8 cellular contexts compared by ENCODE assay signal in the genomic region with DNA sequence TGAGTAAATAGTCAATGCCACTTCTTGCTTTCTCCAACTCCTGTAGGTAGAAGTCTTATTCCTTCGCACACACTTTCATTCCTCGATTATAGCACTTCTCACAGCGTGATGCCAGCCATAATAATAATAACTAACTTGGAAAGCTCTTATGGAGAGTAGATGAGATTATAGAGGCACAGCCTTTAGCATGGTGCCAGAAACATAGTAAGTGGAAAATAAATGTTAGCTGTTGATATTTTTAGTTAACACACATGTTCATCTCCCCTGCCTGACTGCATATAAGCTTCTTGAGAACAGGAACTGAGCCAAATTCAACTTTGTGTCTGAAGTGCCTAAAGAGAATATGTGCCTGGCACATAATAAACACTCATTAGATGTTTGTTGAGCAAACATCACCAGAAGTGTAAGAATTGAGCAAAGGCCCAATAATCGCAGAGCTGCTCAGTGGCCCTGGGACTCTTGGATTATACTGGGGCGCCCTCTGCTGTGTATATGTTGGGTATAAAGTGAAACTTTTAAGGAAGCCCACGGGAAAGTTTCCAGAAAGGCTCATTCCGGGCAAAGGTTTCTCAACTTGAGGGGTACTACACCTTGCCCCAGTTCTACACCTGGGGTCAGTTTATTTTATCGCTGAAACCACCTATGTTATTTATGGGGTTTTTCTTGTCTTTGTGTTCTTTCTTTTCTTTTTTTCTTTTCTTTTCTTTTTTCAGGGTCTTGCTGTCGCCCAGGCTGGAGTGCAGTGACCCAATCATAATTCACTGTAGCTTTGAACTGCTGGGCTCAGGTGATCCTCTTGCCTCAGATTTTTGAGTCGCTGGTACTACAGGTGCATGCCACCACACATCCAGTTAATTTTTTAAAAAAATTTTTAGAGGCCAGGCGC. TPM values are rescaled to one million over a fixed set of nuclear protein-coding genes. Genes with fewer than 3 reads are reported as not detected.
DNase-seq lines count a peak whose midpoint lies in the region; ATAC-seq and TF ChIP-seq lines count a peak whose summit lies in the region.

No MANE protein-coding gene starts in this region.

- H3K9me3 ChIP-seq in BE2C, result no peaks in the 10 kb centered on the region
- no peaks in the 10 kb centered on the region for H3K9me3 ChIP-seq in Peyer's patch
- no peaks in the 10 kb centered on the region for H3K9me3 ChIP-seq in transverse colon

- in situ Hi-C loops in KBM-7 (cut with MboI; ENCODE audit: low pct_unique_long_range_greater_than_20kb, low sequenced_read_pairs), result loop anchor here (25.0 kb wide), 1 partner anchor 102 kb away; a partner anchor contains a TSS
- in situ Hi-C loops in transverse colon (cut with MboI; ENCODE audit: low pct_ligation_motif_present in 1 of 4, low pct_unique_long_range_greater_than_20kb in 1 of 4, low sequenced_read_pairs in 3 of 4), result loop anchor here (5.0 to 25.0 kb wide), 3 partner anchors 102 to 135 kb away; a partner anchor contains a TSS

- no peak for TF ChIP-seq EP300 in transverse colon (IDR thresholded peaks at IDR 0.05; ENCODE audit: low read depth)

- peak; percentile 61 for ATAC-seq in GM19372 (IDR thresholded peaks at IDR 0.05; ENCODE audit: low read depth, unreplicated experiment)
- ATAC-seq in omental fat pad (ENCODE audit: low FRiP score), result peak; percentile 83

- DNase-seq in BE2C (peak; percentile 74), KBM-7 (peak; percentile 68), Peyer's patch (peak in 2 of 3 donors; percentile 55 to 82), fibroblast of pulmonary artery (ENCODE audit: low read depth) (peak; percentile 71), omental fat pad (ENCODE audit: low spot score) (peak; percentile 69), transverse colon (peak; percentile 68)
- DNase-seq in activated T-cell treated with anti-CD3 and anti-CD28 coated beads, Interleukin-2, amount 50 U/mL, for 48 hours, result peak; percentile 61 to 65

- TF ChIP-seq CTCF in BE2C (IDR thresholded peaks at IDR 0.05; ENCODE audit: low read depth, low read length) (peak; percentile 69), Peyer's patch (IDR thresholded peaks at IDR 0.05) (peak in 5 of 6 experiments; percentile 20 to 61 (median 55)), fibroblast of pulmonary artery (IDR thresholded peaks at IDR 0.05; ENCODE audit: low read length, missing control alignments) (peak; percentile 66), omental fat pad (IDR thresholded peaks at IDR 0.05) (peak in 1 of 3 donors; percentile 32), transverse colon (IDR thresholded peaks at IDR 0.05) (peak; percentile 58 to 62 (median 59))

- H3K36me3 ChIP-seq in BE2C, result no peaks in the 10 kb centered on the region
- no peaks in the 10 kb centered on the region for H3K36me3 ChIP-seq in Peyer's patch
- no peaks in the 10 kb centered on the region for H3K36me3 ChIP-seq in transverse colon

- H3K27me3 ChIP-seq in BE2C, result peaks cover 24% of the 10 kb centered on the region
- no peaks in the 10 kb centered on the region for H3K27me3 ChIP-seq in Peyer's patch
- peaks cover 29% of the 10 kb centered on the region for H3K27me3 ChIP-seq in transverse colon

- H3K27ac ChIP-seq in Peyer's patch, result no peak overlapping the region
- no peak overlapping the region for H3K27ac ChIP-seq in transverse colon

- H3K4me3 ChIP-seq in BE2C (ENCODE audit: low read depth, low read length), result no peak overlapping the region
- H3K4me3 ChIP-seq in Peyer's patch, result no peak overlapping the region
- no peak overlapping the region for H3K4me3 ChIP-seq in fibroblast of pulmonary artery (replicated peaks; ENCODE audit: low read depth, low read length)
- H3K4me3 ChIP-seq in transverse colon, result no peak overlapping the region

- H3K4me1 ChIP-seq in BE2C (no peaks in the 10 kb centered on the region), Peyer's patch (no peaks in the 10 kb centered on the region), transverse colon (peaks cover 0 to 4% (median 0%) of the 10 kb centered on the region in 4 donors)

- intact Hi-C loops in transverse colon (cut with DNase I; ENCODE audit: low total_unique reads), result loop anchor here (5.0 kb wide), 1 partner anchor 112 kb away; no protein-coding TSS in a partner anchor

- WGBS in transverse colon (ENCODE audit: low coverage in 1 of 2), 2 donors, result 43 to 51% methylated on average over 7 to 11 of the region's 11 CpGs

- TF ChIP-seq POLR2A in Peyer's patch (IDR thresholded peaks at IDR 0.05) (no peak), transverse colon (IDR thresholded peaks at IDR 0.05) (no peak)

RNA-seq across cellular contexts. Expression of a gene that starts 22.3 kb away (rescaled TPM):
- polyA plus RNA-seq in BE2C (2012; ENCODE audit: insufficient read depth, insufficient read length, low read depth), result not detected
- total RNA-seq in Peyer's patch, result not detected
- total RNA-seq in omental fat pad, result not detected
- total RNA-seq in transverse colon, result under 1 TPM in 1 of 4 donors, not detected in 3; 0.96 TPM
